Comparison of ENCODE assay signal across 17 cellular contexts in genomic region chr6:4946521-4946920, GRCh38. TPM values are rescaled to one million over a fixed set of nuclear protein-coding genes. Genes with fewer than 3 reads are reported as not detected.
DNase-seq lines count a peak whose midpoint lies in the region; ATAC-seq, FAIRE-seq and TF ChIP-seq lines count a peak whose summit lies in the region.
"Had no signal": no experiment of that assay in that cellular context is flagged by ENCODE, and none has a peak within 500 bp of the region (broad histone marks: within the 10 kb centered on the region; RNA-seq: fewer than 3 reads in every experiment).

No MANE protein-coding gene starts in this region.

- peaks cover 32% of the 10 kb centered on the region for H4K20me1 ChIP-seq in K562 (replicated peaks; ENCODE audit: control insufficient read depth, insufficient read depth, low read length)

- in situ Hi-C loops in K562 (cut with MboI), result no loop called here

- CTCF ChIA-PET in HEK293 (lab: Yijun Ruan, JAX), result interaction anchor here (0.7 kb wide), 1 partner anchor 20 kb away, joined by 3 read pairs; no protein-coding TSS in a partner anchor
- CTCF ChIA-PET in K562 (lab: Yijun Ruan, JAX; ENCODE audit: low intra/inter-chr PET ratio), result no interaction called here

- H3K79me2 ChIP-seq in K562 (ENCODE audit: control insufficient read depth, insufficient read depth, low read length), result peaks cover 7% of the 10 kb centered on the region; the same call in 1 of the 3 replicates

- H3K4me2 ChIP-seq in K562 (ENCODE audit: insufficient read depth, low read length), result no peak overlapping the region
- H3K4me2 ChIP-seq: A549, GM23338 had no signal

- FAIRE-seq in K562 (lab: Jason Lieb, UNC), result no peak
- FAIRE-seq: A549, D721Med, G401.6, GM12892, GM18507 had no signal

- POLR2A ChIA-PET in HEK293 (lab: Yijun Ruan, JAX), result no interaction called here
- POLR2A ChIA-PET in K562 (lab: Yijun Ruan, JAX), result interaction anchor here (0.6 to 1.3 kb wide), 2 partner anchors 20 to 37 kb away, joined by 3 to 5 read pairs; no protein-coding TSS in a partner anchor

- H2AFZ ChIP-seq in K562 (ENCODE audit: low read depth, low read length), result no peak overlapping the region
- H2AFZ ChIP-seq: GM23338 had no signal

- no peak for ATAC-seq in K562
- ATAC-seq: A549, GM23338 had no signal

- TF ChIP-seq POLR2A in K562 (conservative IDR thresholded peaks at IDR 0.05), result no peak

- H3K36me3 ChIP-seq in HEK293 (ENCODE audit: control insufficient read depth in 2 of 2, insufficient read depth in 1 of 2, low read length in 2 of 2) (peaks cover 0 to 28% of the 10 kb centered on the region in 2 experiments; a peak in 1 of 3 replicates), K562 (ENCODE audit: control insufficient read depth, insufficient read depth, low read length) (peaks cover 40% of the 10 kb centered on the region; the same call in 2 of the 3 replicates)

- H3K4me3 ChIP-seq in HEK293 (ENCODE audit: low read depth, low read length) (no peak overlapping the region), K562 (no peak overlapping the region)
- H3K4me3 ChIP-seq: A549, GM23338 had no signal

- TF ChIP-seq CTCF in HEK293 (tag by site-specific recombination; IDR thresholded peaks at IDR 0.05) (no peak), K562 (IDR thresholded peaks at IDR 0.05 in 2 of 3, conservative IDR thresholded peaks at IDR 0.05 in 1 of 3; ENCODE audit: insufficient read depth in 2 of 3, low read depth in 1 of 3, low read length in 3 of 3) (no peak)

- no peaks in the 10 kb centered on the region for H3K27me3 ChIP-seq in K562 (ENCODE audit: control insufficient read depth in 2 of 2, insufficient read depth in 2 of 2, low read length in 2 of 2)

- no peak for TF ChIP-seq RAD21 in K562 (CRISPR knock-in tag; conservative IDR thresholded peaks at IDR 0.05 in 1 of 2, IDR thresholded peaks at IDR 0.05 in 1 of 2)

- H3K9ac ChIP-seq in K562 (ENCODE audit: insufficient read depth in 1 of 2, low read depth in 2 of 2, low read length in 2 of 2), result no peak overlapping the region

- no peak for TF ChIP-seq EP300 in K562 (IDR thresholded peaks at IDR 0.05; ENCODE audit: low read length)

- H3K4me1 ChIP-seq in HEK293 (ENCODE audit: control insufficient read depth, insufficient read depth, low read length), result peaks cover 11% of the 10 kb centered on the region
- peaks cover 14% of the 10 kb centered on the region in 2 experiments for H3K4me1 ChIP-seq in K562 (replicated peaks in 1 of 2; ENCODE audit: control insufficient read depth in 2 of 2, insufficient read depth in 2 of 2, low read length in 2 of 2)

- H3K9me3 ChIP-seq in HEK293 (ENCODE audit: control insufficient read depth, insufficient read depth, low read depth, low read length) (no peaks in the 10 kb centered on the region), K562 (replicated peaks; ENCODE audit: control insufficient read depth, insufficient read depth, low read depth, low read length) (no peaks in the 10 kb centered on the region)
- H3K9me3 ChIP-seq: A549, Caco-2 had no signal

- H3K27ac ChIP-seq in HEK293 (ENCODE audit: extremely low read depth, low read depth, low read length) (no peak overlapping the region), K562 (ENCODE audit: extremely low read depth, low read depth, low read length) (no peak overlapping the region)
- H3K27ac ChIP-seq: A549, C4-2B had no signal

- peaks cover 13% of the 10 kb centered on the region for H3K9me1 ChIP-seq in K562 (ENCODE audit: control insufficient read depth, insufficient read depth, low read length)

- intact Hi-C loops in K562 (cut with micrococcal nuclease), result no loop called here

- no TSS peak for BruUV-seq in K562 (replicated peaks; lab: Mats Ljungman, UMichigan)

- 96% methylated on average over 7 of the region's 11 CpGs for WGBS in K562 (ENCODE audit: insufficient coverage, low coverage, missing lambda C conversion rate)

- DNase-seq in K562 (ENCODE audit: extremely low read depth in 1 of 4, low spot score in 3 of 4) (no peak), myocyte (ENCODE audit: low read depth) (peak; percentile 51), dedifferentiated amniotic fluid mesenchymal stem cell (ENCODE audit: extremely low spot score) (no peak), SIG-M5 (lab: John Stamatoyannopoulos, UW) (no peak)
- no peak for DNase-seq in stimulated activated CD4-positive, alpha-beta T cell treated with anti-CD3 and anti-CD28 coated beads, Interleukin-4, amount 100 ng/mL, for 1 hour
- DNase-seq: AML-193; Caco-2; CD4-positive, alpha-beta T cell; H7 had no signal

TF ChIP-seq in HEK293, 187 proteins besides CTCF, POLR2A, EP300 and RAD21:
- TF ChIP-seq ZSCAN23 (tag by site-specific recombination; IDR thresholded peaks at IDR 0.05) (no peak), PRDM6 (tag by site-specific recombination; IDR thresholded peaks at IDR 0.05) (no peak), ZNF341 (tag by site-specific recombination; IDR thresholded peaks at IDR 0.05; ENCODE audit: low read depth) (peak; percentile 27; the same call in 1 of the 2 replicates), ZNF146 (tag by site-specific recombination; IDR thresholded peaks at IDR 0.05) (no peak), ZNF404 (tag by site-specific recombination; IDR thresholded peaks at IDR 0.05) (no peak), FEZF1 (tag by site-specific recombination; IDR thresholded peaks at IDR 0.05) (no peak), ZNF239 (tag by site-specific recombination; IDR thresholded peaks at IDR 0.05) (no peak)
TF ChIP-seq in HEK293: peak in this region for 1.

TF ChIP-seq in K562, 482 proteins besides CTCF, POLR2A, EP300 and RAD21:
- TF ChIP-seq POLR2G (IDR thresholded peaks at IDR 0.05; ENCODE audit: low read depth, low read length), result peak; percentile 29; the same call in 1 of the 2 replicates
- no peak for TF ChIP-seq KAT7 (CRISPR knock-in tag; IDR thresholded peaks at IDR 0.05; ENCODE audit: borderline replicate concordance)

RNA-seq across cellular contexts. Expression of gene RPP40, which starts 57.3 kb away (rescaled TPM):
- total RNA-seq in K562 (2011; cell fraction: chromatin; rRNA removed; ENCODE audit: low replicate concordance), result 10.1 and 10.8 TPM in 2 replicates
- 7.1 and 8.8 TPM in 2 replicates for total RNA-seq in K562 (2011; cell fraction: nucleolus; rRNA removed)
- 7.9 and 13.3 TPM in 2 replicates for total RNA-seq in K562 (2011; cell fraction: nucleoplasm; rRNA removed)
- total RNA-seq in K562 (2014; rRNA removed) (34.7 and 41.1 TPM in 2 replicates), K562 (2014; rRNA removed; fragmentation: Illumina TruSeq; extraction: Trizol) (39.9 and 41.0 TPM in 2 replicates), K562 (2015; rRNA removed; fragmentation: Illumina TruSeq; extraction: Trizol) (36.4 and 39.0 TPM in 2 replicates), K562 (2021) (28.1 and 30.2 TPM in 2 replicates), myocyte (17.1 and 36.7 TPM in 2 replicates)
- polyA plus RNA-seq in K562 (2011; rRNA removed) (15.9 and 22.6 TPM in 2 replicates), K562 (2014; fragmentation: Illumina TruSeq; extraction: Trizol) (48.2 and 51.2 TPM in 2 replicates), K562 (2014; fragmentation: Nextera tagmentation; extraction: Ambion mirVana) (100 to 1,000 TPM; 103 to 114 TPM), K562 (2014; rRNA removed) (35.7 and 46.6 TPM in 2 replicates)
- 8.4 and 11.0 TPM in 2 replicates for polyA plus RNA-seq in K562 (2011; cell fraction: cytosol; rRNA removed)
- 12.8 and 16.4 TPM in 2 replicates for polyA plus RNA-seq in K562 (2011; cell fraction: nucleus; rRNA removed)
- polyA plus RNA-seq in K562 (2012), result 16.5 and 38.9 TPM in 2 replicates
- polyA minus RNA-seq in K562 (2011; rRNA and poly(A)+ RNA removed), result 17.4 and 17.6 TPM in 2 replicates
- polyA minus RNA-seq in K562 (2011; cell fraction: cytosol; rRNA and poly(A)+ RNA removed), result 6.8 and 8.6 TPM in 2 replicates
- polyA minus RNA-seq in K562 (2011; cell fraction: nucleus; rRNA and poly(A)+ RNA removed), result 9.7 and 17.2 TPM in 2 replicates
- polyA plus RNA-seq in myocyte (2012), result 5.6 TPM
